1 cellular context compared by ENCODE assay signal in the genomic region with DNA sequence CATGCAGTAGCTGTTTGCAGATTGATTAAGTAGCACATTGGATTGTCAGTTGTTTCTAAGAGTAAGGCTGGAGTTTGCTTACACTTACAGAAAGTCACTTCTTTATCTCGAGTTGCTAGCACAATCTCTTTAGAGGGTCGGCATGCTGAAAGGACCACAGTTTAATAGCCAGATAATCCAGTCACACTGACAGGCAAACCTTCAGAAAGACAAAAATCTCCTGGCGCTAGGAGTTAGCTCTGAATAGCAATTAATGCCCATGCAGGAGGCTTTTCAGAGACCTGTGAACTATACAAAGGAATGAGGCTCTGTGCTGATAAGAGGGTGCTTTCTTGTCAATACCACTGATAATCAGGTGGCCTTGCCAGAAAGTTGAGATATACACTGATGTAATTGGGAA.
TF ChIP-seq lines count a peak whose summit lies in the region.

No MANE protein-coding gene starts in this region.

TF ChIP-seq in H1, 55 proteins besides CTCF, POLR2A, EP300 and RAD21 (continued from another document):
- TF ChIP-seq, protein P1, sequence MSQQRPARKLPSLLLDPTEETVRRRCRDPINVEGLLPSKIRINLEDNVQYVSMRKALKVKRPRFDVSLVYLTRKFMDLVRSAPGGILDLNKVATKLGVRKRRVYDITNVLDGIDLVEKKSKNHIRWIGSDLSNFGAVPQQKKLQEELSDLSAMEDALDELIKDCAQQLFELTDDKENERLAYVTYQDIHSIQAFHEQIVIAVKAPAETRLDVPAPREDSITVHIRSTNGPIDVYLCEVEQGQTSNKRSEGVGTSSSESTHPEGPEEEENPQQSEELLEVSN (IDR thresholded peaks at IDR 0.05) = no peak
- TF ChIP-seq SIX5 (IDR thresholded peaks at IDR 0.05; ENCODE audit: low read depth, low read length) (no peak), CBX5 (IDR thresholded peaks at IDR 0.05; ENCODE audit: low read depth, low read length) (no peak), RNF2 (IDR thresholded peaks at IDR 0.05; ENCODE audit: borderline replicate concordance, low read depth, low read length, missing control alignments, poor library complexity, severe bottlenecking) (no peak), POU5F1 (IDR thresholded peaks at IDR 0.05; ENCODE audit: low read depth, low read length) (no peak), KDM4A (IDR thresholded peaks at IDR 0.05; ENCODE audit: low read depth, low read length, severe bottlenecking) (no peak), CTBP2 (IDR thresholded peaks at IDR 0.05; ENCODE audit: borderline replicate concordance, insufficient read depth, insufficient read length, low read length) (no peak), SP4 (IDR thresholded peaks at IDR 0.05; ENCODE audit: low read length) (no peak)
- TF ChIP-seq, protein P2, sequence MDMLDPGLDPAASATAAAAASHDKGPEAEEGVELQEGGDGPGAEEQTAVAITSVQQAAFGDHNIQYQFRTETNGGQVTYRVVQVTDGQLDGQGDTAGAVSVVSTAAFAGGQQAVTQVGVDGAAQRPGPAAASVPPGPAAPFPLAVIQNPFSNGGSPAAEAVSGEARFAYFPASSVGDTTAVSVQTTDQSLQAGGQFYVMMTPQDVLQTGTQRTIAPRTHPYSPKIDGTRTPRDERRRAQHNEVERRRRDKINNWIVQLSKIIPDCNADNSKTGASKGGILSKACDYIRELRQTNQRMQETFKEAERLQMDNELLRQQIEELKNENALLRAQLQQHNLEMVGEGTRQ (IDR thresholded peaks at IDR 0.05; ENCODE audit: low read length) = no peak
